24 cellular contexts compared by ENCODE assay signal in the genomic region with DNA sequence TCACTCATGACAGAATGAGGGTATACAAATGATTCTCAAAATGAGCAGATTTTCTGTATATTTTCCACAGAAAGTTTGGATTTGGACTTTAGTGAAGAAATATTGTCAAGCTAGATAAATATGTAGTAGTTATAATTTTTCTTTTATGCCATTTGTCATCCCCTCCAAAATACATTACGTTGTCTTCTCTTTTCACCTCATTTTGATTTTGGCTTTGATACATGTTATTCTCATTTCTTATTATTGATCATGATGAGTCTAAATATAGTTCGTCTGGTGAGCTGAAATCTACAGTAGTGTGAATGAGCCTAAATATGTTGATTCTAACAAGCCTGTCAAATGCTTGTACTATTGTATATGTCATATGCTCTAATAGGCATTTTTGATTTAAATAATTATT.
"Had no signal": no experiment of that assay in that cellular context is flagged by ENCODE, and none has a peak within 500 bp of the region (broad histone marks: within the 10 kb centered on the region; RNA-seq: fewer than 3 reads in every experiment).

No MANE protein-coding gene starts in this region.

- DNase-seq: stimulated activated CD4-positive, alpha-beta T cell treated with anti-CD3 and anti-CD28 coated beads, Interleukin-2, amount 100 ng/mL, for 48 hours; stimulated activated CD4-positive, alpha-beta T cell treated with anti-CD3 and anti-CD28 coated beads, Interleukin-4, amount 100 ng/mL, for 1 hour; stimulated activated CD4-positive, alpha-beta T cell treated with anti-CD3 and anti-CD28 coated beads, Interleukin-4, amount 100 ng/mL, for 24 hours; stimulated activated CD4-positive, alpha-beta T cell treated with anti-CD3 and anti-CD28 coated beads, Interleukin-4, amount 100 ng/mL, for 4 hours; stimulated activated CD8-positive, alpha-beta memory T cell treated with anti-CD3 and anti-CD28 coated beads, Interleukin-4, amount 100 ng/mL, for 48 hours; stimulated activated naive B cell treated with anti-CD40 and anti-IgM and Interleukin-4, amounts not matched to agents 10 μg/mL and 1 μg/mL and 100 μg/mL, for 72 hours; stimulated activated naive CD4-positive, alpha-beta T cell; stimulated activated naive CD4-positive, alpha-beta T cell treated with Interleukin-2 at 50 U/mL for 16 hours; stimulated activated naive CD8-positive, alpha-beta T cell treated with anti-CD3 and anti-CD28 coated beads, Interleukin-15, amount 100 ng/mL, for 72 hours; stimulated activated naive CD8-positive, alpha-beta T cell treated with anti-CD3 and anti-CD28 coated beads, Interleukin-15, Interleukin-2, amounts not matched to agents 100 U/mL and 50 U/mL, for 24 hours; stomach; substantia nigra; testis; thyroid gland; tibial artery; transverse colon; trophoblast cell; upper lobe of left lung; upper lobe of right lung; uterus had no signal

- H3K27me3 Mint-ChIP-seq: stimulated activated memory B cell treated with anti-CD40 and anti-IgM and Interleukin-4, amounts not matched to agents 10 μg/mL and 1 μg/mL and 100 μg/mL, for 72 hours; stimulated activated naive B cell treated with anti-CD40 and anti-IgM and Interleukin-4, amounts not matched to agents 10 μg/mL and 1 μg/mL and 100 μg/mL, for 72 hours; stimulated activated naive CD8-positive, alpha-beta T cell treated with anti-CD3 and anti-CD28 coated beads, Interleukin-15, amount 100 ng/mL, for 72 hours; stimulated activated naive CD8-positive, alpha-beta T cell treated with anti-CD3 and anti-CD28 coated beads, Interleukin-15, Interleukin-2, amounts not matched to agents 100 ng/mL and 50 ng/mL, for 24 hours; type B pancreatic cell had no signal

- H3K9me3 Mint-ChIP-seq: stimulated activated memory B cell treated with anti-CD40 and anti-IgM and Interleukin-4, amounts not matched to agents 10 μg/mL and 1 μg/mL and 100 μg/mL, for 72 hours; stimulated activated naive B cell treated with anti-CD40 and anti-IgM and Interleukin-4, amounts not matched to agents 10 μg/mL and 1 μg/mL and 100 μg/mL, for 72 hours; stimulated activated naive CD8-positive, alpha-beta T cell treated with anti-CD3 and anti-CD28 coated beads, Interleukin-15, amount 100 ng/mL, for 72 hours; stimulated activated naive CD8-positive, alpha-beta T cell treated with anti-CD3 and anti-CD28 coated beads, Interleukin-15, Interleukin-2, amounts not matched to agents 100 ng/mL and 50 ng/mL, for 24 hours; type B pancreatic cell had no signal

- ATAC-seq: stimulated activated memory B cell treated with anti-CD40 and anti-IgM and Interleukin-4, amounts not matched to agents 10 μg/mL and 1 μg/mL and 100 μg/mL, for 72 hours; stimulated activated naive B cell treated with anti-CD40 and anti-IgM and Interleukin-4, amounts not matched to agents 10 μg/mL and 1 μg/mL and 100 μg/mL, for 72 hours; stimulated activated naive CD8-positive, alpha-beta T cell treated with anti-CD3 and anti-CD28 coated beads, Interleukin-15, amount 100 ng/mL, for 72 hours; stimulated activated naive CD8-positive, alpha-beta T cell treated with anti-CD3 and anti-CD28 coated beads, Interleukin-15, Interleukin-2, amounts not matched to agents 100 U/mL and 50 U/mL, for 24 hours; upper lobe of right lung had no signal

- H3K4me1 Mint-ChIP-seq: stimulated activated memory B cell treated with anti-CD40 and anti-IgM and Interleukin-4, amounts not matched to agents 10 μg/mL and 1 μg/mL and 100 μg/mL, for 72 hours; stimulated activated naive CD8-positive, alpha-beta T cell treated with anti-CD3 and anti-CD28 coated beads, Interleukin-15, amount 100 ng/mL, for 72 hours had no signal

- H3K27ac Mint-ChIP-seq: stimulated activated memory B cell treated with anti-CD40 and anti-IgM and Interleukin-4, amounts not matched to agents 10 μg/mL and 1 μg/mL and 100 μg/mL, for 72 hours; stimulated activated naive B cell treated with anti-CD40 and anti-IgM and Interleukin-4, amounts not matched to agents 10 μg/mL and 1 μg/mL and 100 μg/mL, for 72 hours; stimulated activated naive CD8-positive, alpha-beta T cell treated with anti-CD3 and anti-CD28 coated beads, Interleukin-15, Interleukin-2, amounts not matched to agents 100 ng/mL and 50 ng/mL, for 24 hours; type B pancreatic cell had no signal

- FAIRE-seq: urothelium cell line had no signal

- H3K4me3 Mint-ChIP-seq: stimulated activated memory B cell treated with anti-CD40 and anti-IgM and Interleukin-4, amounts not matched to agents 10 μg/mL and 1 μg/mL and 100 μg/mL, for 72 hours; stimulated activated naive B cell treated with anti-CD40 and anti-IgM and Interleukin-4, amounts not matched to agents 10 μg/mL and 1 μg/mL and 100 μg/mL, for 72 hours; stimulated activated naive CD8-positive, alpha-beta T cell treated with anti-CD3 and anti-CD28 coated beads, Interleukin-15, amount 100 ng/mL, for 72 hours; stimulated activated naive CD8-positive, alpha-beta T cell treated with anti-CD3 and anti-CD28 coated beads, Interleukin-15, Interleukin-2, amounts not matched to agents 100 ng/mL and 50 ng/mL, for 24 hours; type B pancreatic cell had no signal
